In the genomic region with DNA sequence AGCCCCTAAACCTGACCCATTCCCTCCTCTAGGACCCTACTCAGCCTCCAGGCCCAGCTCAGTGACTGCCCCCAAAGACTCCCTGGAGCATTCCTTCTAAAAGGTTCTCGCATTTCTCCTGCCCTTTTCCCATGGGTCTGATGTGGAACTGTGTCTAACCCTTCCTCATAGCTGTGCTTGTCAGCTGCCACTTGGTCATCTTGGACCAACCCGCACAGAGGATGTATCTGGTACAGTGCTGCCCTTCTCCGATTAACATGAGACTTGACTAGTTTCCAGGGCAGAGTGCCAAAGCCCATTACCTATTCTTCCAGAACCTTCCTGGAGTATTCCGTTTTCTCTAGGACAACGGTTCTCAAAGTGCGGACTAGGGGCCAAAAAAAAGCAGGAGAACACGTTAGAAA, we compare ENCODE assay signal across 8 cellular contexts. TPM values are rescaled to one million over a fixed set of nuclear protein-coding genes. Genes with fewer than 3 reads are reported as not detected.
A peak's percentile ranks its signal among the peaks of the same experiment; 100 is the strongest.
DNase-seq lines count a peak whose midpoint lies in the region; ATAC-seq, FAIRE-seq and TF ChIP-seq lines count a peak whose summit lies in the region.

No MANE protein-coding gene starts in this region.

- H3K9me3 Mint-ChIP-seq in activated naive CD4-positive, alpha-beta T cell treated with anti-CD3 and anti-CD28 coated beads, Interleukin-2, amount 50 U/mL, for 24 hours, result no peaks in the 10 kb centered on the region
- no peaks in the 10 kb centered on the region for H3K9me3 Mint-ChIP-seq in progenitor cell of endocrine pancreas (ENCODE audit: low read depth)

- H3K27me3 Mint-ChIP-seq in activated naive CD4-positive, alpha-beta T cell treated with anti-CD3 and anti-CD28 coated beads, Interleukin-2, amount 50 U/mL, for 24 hours, result no peaks in the 10 kb centered on the region
- H3K27me3 Mint-ChIP-seq in progenitor cell of endocrine pancreas, result no peaks in the 10 kb centered on the region

- peaks cover 36% of the 10 kb centered on the region for H3K4me1 Mint-ChIP-seq in activated naive CD4-positive, alpha-beta T cell treated with anti-CD3 and anti-CD28 coated beads, Interleukin-2, amount 50 U/mL, for 24 hours
- H3K4me1 Mint-ChIP-seq in progenitor cell of endocrine pancreas (ENCODE audit: low read depth), result peaks cover 17% of the 10 kb centered on the region

- ATAC-seq in GM19463 (IDR thresholded peaks at IDR 0.05; ENCODE audit: unreplicated experiment), result no peak
- ATAC-seq in HG02981 (IDR thresholded peaks at IDR 0.05; ENCODE audit: unreplicated experiment), result no peak
- no peak for ATAC-seq in GM18907 (IDR thresholded peaks at IDR 0.05; ENCODE audit: unreplicated experiment)

- TF ChIP-seq CTCF in VCaP (conservative IDR thresholded peaks at IDR 0.05) (no peak), progenitor cell of endocrine pancreas (IDR thresholded peaks at IDR 0.05; ENCODE audit: unreplicated experiment) (no peak)

- peak overlapping the region; percentile 88 for H3K4me3 Mint-ChIP-seq in activated naive CD4-positive, alpha-beta T cell treated with anti-CD3 and anti-CD28 coated beads, Interleukin-2, amount 50 U/mL, for 24 hours
- H3K4me3 Mint-ChIP-seq in progenitor cell of endocrine pancreas (ENCODE audit: low read depth), result peak overlapping the region; percentile 97

- no peak for DNase-seq in activated naive CD4-positive, alpha-beta T cell (lab: John Stamatoyannopoulos, UW)
- DNase-seq in frontal cortex (ENCODE audit: low spot score in 2 of 2) (peak; percentile 50 to 70), progenitor cell of endocrine pancreas (ENCODE audit: low spot score, unreplicated experiment) (no peak)

- H3K27ac Mint-ChIP-seq in activated naive CD4-positive, alpha-beta T cell treated with anti-CD3 and anti-CD28 coated beads, Interleukin-2, amount 50 U/mL, for 24 hours, result peak overlapping the region; percentile 96
- peak overlapping the region; percentile 99 for H3K27ac Mint-ChIP-seq in progenitor cell of endocrine pancreas

- FAIRE-seq in frontal cortex (lab: Jason Lieb, UNC), result no peak

- peaks cover 8% of the 10 kb centered on the region for H3K36me3 Mint-ChIP-seq in activated naive CD4-positive, alpha-beta T cell treated with anti-CD3 and anti-CD28 coated beads, Interleukin-2, amount 50 U/mL, for 24 hours
- peaks cover 2% of the 10 kb centered on the region for H3K36me3 Mint-ChIP-seq in progenitor cell of endocrine pancreas (ENCODE audit: insufficient read depth)

- H3K27ac ChIP-seq in VCaP, result peak overlapping the region; percentile 99

RNA-seq across cellular contexts. Expression of gene NFU1, which starts 0.5 kb away (rescaled TPM):
- total RNA-seq in frontal cortex (56.7 TPM), progenitor cell of endocrine pancreas (41.6 and 44.1 TPM in 2 replicates)

RNA-seq across cellular contexts. Expression of gene GFPT1, which starts 50.7 kb away (rescaled TPM):
- total RNA-seq in frontal cortex, result 97.4 TPM
- 50.9 and 51.9 TPM in 2 replicates for total RNA-seq in progenitor cell of endocrine pancreas

Comparison
In these comparisons a context has a peak if more than half of its experiments do, and no peak if none do; other contexts are left out.
1. DNase-seq: peak in frontal cortex (2 of 2); none in activated naive CD4-positive, alpha-beta T cell (0 of 4) and progenitor cell of endocrine pancreas (single experiment).